24 cellular contexts compared by ENCODE assay signal in the genomic region with DNA sequence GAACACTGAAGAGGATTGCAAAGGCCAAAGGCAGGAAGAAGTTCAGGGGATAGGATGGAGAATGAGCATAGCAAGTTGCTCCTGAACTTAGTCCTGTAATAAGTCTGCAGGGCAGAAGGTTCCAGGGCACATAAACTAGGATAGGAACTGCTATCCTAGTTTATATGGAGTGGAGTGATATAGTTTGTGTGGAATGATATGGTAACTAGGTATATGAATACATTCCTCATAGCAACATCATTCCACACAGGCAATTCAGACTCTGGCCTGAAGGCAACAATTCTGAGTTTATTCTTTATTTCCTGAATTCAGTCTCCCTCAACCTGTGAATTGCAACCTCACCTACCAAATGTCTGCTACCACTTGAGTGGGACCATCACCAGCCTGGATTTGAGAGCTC.
DNase-seq lines count a peak whose midpoint lies in the region; ATAC-seq and TF ChIP-seq lines count a peak whose summit lies in the region.
"Had no signal": no experiment of that assay in that cellular context is flagged by ENCODE, and none has a peak within 500 bp of the region (broad histone marks: within the 10 kb centered on the region; RNA-seq: fewer than 3 reads in every experiment).

No MANE protein-coding gene starts in this region.

- ATAC-seq in Right ventricle myocardium inferior = no peak
- ATAC-seq: activated T-cell treated with anti-CD3 and anti-CD28 coated beads, Interleukin-2, amount 50 U/mL, for 4 hours; gastroesophageal sphincter; lower lobe of right lung had no signal

- H3K9me3 ChIP-seq in adipocyte (ENCODE audit: control insufficient read depth, low read length) (peaks cover 4% of the 10 kb centered on the region), smooth muscle cell (replicated peaks; ENCODE audit: low read depth) (no peaks in the 10 kb centered on the region)
- H3K9me3 ChIP-seq: gastroesophageal sphincter, lower lobe of right lung had no signal

- H3F3A ChIP-seq in smooth muscle cell (ENCODE audit: low read depth) = no peaks in the 10 kb centered on the region

- H3K4me1 ChIP-seq in adipocyte (ENCODE audit: control insufficient read depth, insufficient read depth, low read length) (peaks cover 5% of the 10 kb centered on the region), smooth muscle cell (ENCODE audit: low read depth) (no peaks in the 10 kb centered on the region)
- H3K4me1 ChIP-seq: gastroesophageal sphincter, lower lobe of right lung had no signal

- H3K4me3 ChIP-seq in adipocyte (ENCODE audit: low read length) (no peak overlapping the region), fibroblast of the aortic adventitia (ENCODE audit: low read depth, low read length) (no peak overlapping the region), smooth muscle cell (no peak overlapping the region)
- H3K4me3 ChIP-seq: gastroesophageal sphincter, lower lobe of right lung had no signal

- no peak for TF ChIP-seq CTCF in fibroblast of the aortic adventitia (IDR thresholded peaks at IDR 0.05; ENCODE audit: insufficient read depth, low read length)
- TF ChIP-seq CTCF in smooth muscle cell (IDR thresholded peaks at IDR 0.05; ENCODE audit: borderline replicate concordance, insufficient read depth, poor library complexity, severe bottlenecking) = no peak

- H3K27me3 ChIP-seq in adipocyte (replicated peaks; ENCODE audit: control insufficient read depth, insufficient read depth, low read length) (no peaks in the 10 kb centered on the region), smooth muscle cell (ENCODE audit: low read depth) (no peaks in the 10 kb centered on the region)
- H3K27me3 ChIP-seq: gastroesophageal sphincter had no signal

- H3K79me2 ChIP-seq in smooth muscle cell (ENCODE audit: low read depth) = no peaks in the 10 kb centered on the region

- H3K36me3 ChIP-seq in adipocyte (ENCODE audit: control insufficient read depth, insufficient read depth, low read length, severe bottlenecking) (no peaks in the 10 kb centered on the region), smooth muscle cell (ENCODE audit: low read depth) (no peaks in the 10 kb centered on the region)
- H3K36me3 ChIP-seq: gastroesophageal sphincter, lower lobe of right lung had no signal

- no peak overlapping the region for H2AFZ ChIP-seq in smooth muscle cell (ENCODE audit: low read depth)

- intact Hi-C loops in Right ventricle myocardium inferior (cut with DNase I) = no loop called here

- no peak overlapping the region for H3K4me2 ChIP-seq in smooth muscle cell

- DNase-seq in GM04503 (ENCODE audit: low read depth) = peak; percentile 20
- DNase-seq in adipocyte (ENCODE audit: low read depth) = peak; percentile 37
- DNase-seq in fibroblast of the aortic adventitia (ENCODE audit: low read depth) = peak; percentile 8
- DNase-seq in smooth muscle cell (lab: John Stamatoyannopoulos, UW; ENCODE audit: unreplicated experiment) = no peak
- DNase-seq in stimulated activated CD4-positive, alpha-beta T cell treated with anti-CD3 and anti-CD28 coated beads, Interleukin-2, amount 100 ng/mL, for 48 hours = no peak
- DNase-seq in Right ventricle myocardium inferior (ENCODE audit: missing footprints) = no peak
- DNase-seq in GF-D8 (lab: John Stamatoyannopoulos, UW) = no peak
- DNase-seq: activated CD4-positive, CD25-positive, alpha-beta regulatory T cell treated with anti-CD3 and anti-CD28 coated beads, Interleukin-2, amount 50 U/mL, for 72 hours; activated naive CD4-positive, alpha-beta T cell; activated T-cell treated with anti-CD3 and anti-CD28 coated beads, Interleukin-2, amount 50 U/mL, for 4 hours; amniotic stem cell; COR-L47; H7; KG1; kidney; lower lobe of right lung; NCI-H187; NCI-H774; SHP77 treated with DMSO at 0.1 percent for 48 hours; small intestine; stimulated activated CD4-positive, alpha-beta T cell treated with anti-CD3 and anti-CD28 coated beads, Interleukin-4, amount 100 ng/mL, for 1 hour; stimulated activated naive CD4-positive, alpha-beta T cell treated with Interleukin-2 at 50 U/mL for 16 hours; T-helper 1 cell had no signal

- no peaks in the 10 kb centered on the region for H4K20me1 ChIP-seq in smooth muscle cell (ENCODE audit: low read depth)

- H3K27ac ChIP-seq in smooth muscle cell (ENCODE audit: low read depth) = peak overlapping the region; percentile 66
- H3K27ac ChIP-seq: gastroesophageal sphincter, lower lobe of right lung had no signal

- H3K9ac ChIP-seq in adipocyte (ENCODE audit: low read length) = no peak overlapping the region
- H3K9ac ChIP-seq in smooth muscle cell (ENCODE audit: low read depth) = peak overlapping the region; percentile 27

Comparison
In these comparisons a context has a peak if more than half of its experiments do, and no peak if none do; other contexts are left out.
1. DNase-seq: peak in GM04503 (single experiment), adipocyte (single experiment) and fibroblast of the aortic adventitia (single experiment); none in smooth muscle cell (single experiment), stimulated activated CD4-positive, alpha-beta T cell treated with anti-CD3 and anti-CD28 coated beads, Interleukin-2, amount 100 ng/mL, for 48 hours (0 of 2), Right ventricle myocardium inferior (single experiment) and GF-D8 (single experiment).